8 cellular contexts compared by ENCODE assay signal in genomic region chr15:84714816-84715215, GRCh38. TPM values are rescaled to one million over a fixed set of nuclear protein-coding genes. Genes with fewer than 3 reads are reported as not detected.
DNase-seq lines count a peak whose midpoint lies in the region; ATAC-seq, FAIRE-seq and TF ChIP-seq lines count a peak whose summit lies in the region.

No MANE protein-coding gene starts in this region.

- peak overlapping the region; percentile 94 for H3K27ac ChIP-seq in CD8-positive, alpha-beta memory T cell (ENCODE audit: low read depth, low read length)

- TF ChIP-seq CTCF in NB4 (IDR thresholded peaks at IDR 0.05; ENCODE audit: low read depth, low read length), result no peak
- no peak for TF ChIP-seq CTCF in osteocyte (IDR thresholded peaks at IDR 0.05)
- no peak for TF ChIP-seq CTCF in GM10248 (IDR thresholded peaks at IDR 0.05; ENCODE audit: control extremely low read depth, extremely low read depth, low read depth, missing control alignments)

- DNase-seq in CD8-positive, alpha-beta memory T cell, result no peak
- DNase-seq in NB4 (ENCODE audit: low read depth) (peak; percentile 56), osteocyte (ENCODE audit: extremely low spot score, unreplicated experiment) (no peak), amniotic stem cell (lab: John Stamatoyannopoulos, UW) (no peak), GM19239 (ENCODE audit: insufficient read length, low spot score) (no peak), GM10248 (ENCODE audit: extremely low spot score) (no peak)

- peak overlapping the region; percentile 88 for H3K9ac ChIP-seq in endocrine pancreas (ENCODE audit: control insufficient read depth, insufficient read depth, low read length)

- no peaks in the 10 kb centered on the region for H3K27me3 Mint-ChIP-seq in CD8-positive, alpha-beta memory T cell
- no peaks in the 10 kb centered on the region for H3K27me3 Mint-ChIP-seq in osteocyte (ENCODE audit: unreplicated experiment)

- CTCF ChIA-PET in CD8-positive, alpha-beta memory T cell (lab: Charles Lee), result interaction anchor here (0.9 to 5.7 kb wide), 8 partner anchors 9 to 56 kb away, joined by 3 to 33 read pairs (median 10); partner anchors contain the start of genes NMB and ZNF592
- CTCF ChIA-PET in GM10248 (lab: Yijun Ruan, JAX), result interaction anchor here (1.0 to 2.1 kb wide), 7 partner anchors 10 to 59 kb away, joined by 3 to 5 read pairs (median 4); partner anchors contain the start of gene NMB

- peaks cover 38% of the 10 kb centered on the region for H3K4me1 ChIP-seq in CD8-positive, alpha-beta memory T cell (ENCODE audit: insufficient read depth, low read length)
- peaks cover 11% of the 10 kb centered on the region for H3K4me1 ChIP-seq in endocrine pancreas (ENCODE audit: control insufficient read depth, insufficient read depth, low read length)

- H3K4me3 ChIP-seq in CD8-positive, alpha-beta memory T cell (ENCODE audit: low read length), result peak overlapping the region; percentile 99
- H3K4me3 ChIP-seq in NB4 (ENCODE audit: low read depth, low read length) (peak overlapping the region; percentile 79), endocrine pancreas (ENCODE audit: control insufficient read depth, insufficient read depth, low read length) (peak overlapping the region; percentile 96)

- H3K9me3 Mint-ChIP-seq in CD8-positive, alpha-beta memory T cell, result no peaks in the 10 kb centered on the region
- H3K9me3 Mint-ChIP-seq in osteocyte (ENCODE audit: unreplicated experiment), result no peaks in the 10 kb centered on the region

- H3K36me3 ChIP-seq in CD8-positive, alpha-beta memory T cell (ENCODE audit: insufficient read depth, low read length), result no peaks in the 10 kb centered on the region
- H3K36me3 ChIP-seq in endocrine pancreas (ENCODE audit: control insufficient read depth, insufficient read depth, low read length), result peaks cover 3% of the 10 kb centered on the region

- no peak for FAIRE-seq in GM19239 (lab: Jason Lieb, UNC)

- peak overlapping the region in 7 of 8 donors; percentile 93 to 100 (median 97) for H3K27ac Mint-ChIP-seq in CD8-positive, alpha-beta memory T cell
- peak overlapping the region; percentile 97 for H3K27ac Mint-ChIP-seq in osteocyte (ENCODE audit: unreplicated experiment)

- no peak for TF ChIP-seq POLR2A in NB4 (IDR thresholded peaks at IDR 0.05; ENCODE audit: extremely low read depth, insufficient read length)

- no peaks in the 10 kb centered on the region for H3K27me3 ChIP-seq in CD8-positive, alpha-beta memory T cell (ENCODE audit: insufficient read depth, low read length, poor library complexity, severe bottlenecking)
- no peaks in the 10 kb centered on the region for H3K27me3 ChIP-seq in endocrine pancreas (ENCODE audit: control insufficient read depth, insufficient read depth, low read length)

- H3K4me1 Mint-ChIP-seq in CD8-positive, alpha-beta memory T cell, result peaks cover 35 to 62% (median 56%) of the 10 kb centered on the region in 3 donors
- peaks cover 28% of the 10 kb centered on the region for H3K4me1 Mint-ChIP-seq in osteocyte (ENCODE audit: unreplicated experiment)

- peaks cover 0 to 36% (median 0%) of the 10 kb centered on the region in 3 donors for H3K36me3 Mint-ChIP-seq in CD8-positive, alpha-beta memory T cell
- H3K36me3 Mint-ChIP-seq in osteocyte (ENCODE audit: unreplicated experiment), result no peaks in the 10 kb centered on the region

- POLR2A ChIA-PET in CD8-positive, alpha-beta memory T cell (lab: Charles Lee), result interaction anchor here (3.7 to 4.8 kb wide), 2 partner anchors 20 to 33 kb away, joined by 72 to 75 read pairs; partner anchors contain the start of gene ZNF592
- POLR2A ChIA-PET in GM10248 (lab: Yijun Ruan, JAX), result interaction anchor here (2.6 kb wide), 1 partner anchor 20 kb away, joined by 12 read pairs; no protein-coding TSS in a partner anchor

- H3K4me3 Mint-ChIP-seq in CD8-positive, alpha-beta memory T cell, result peak overlapping the region; percentile 92 to 98 (median 95)
- H3K4me3 Mint-ChIP-seq in osteocyte (ENCODE audit: unreplicated experiment), result peak overlapping the region; percentile 94

- no peak for ATAC-seq in GM21528 (IDR thresholded peaks at IDR 0.05; ENCODE audit: low FRiP score, unreplicated experiment)

- no peaks in the 10 kb centered on the region for H3K9me3 ChIP-seq in CD8-positive, alpha-beta memory T cell (ENCODE audit: low read length)
- no peaks in the 10 kb centered on the region for H3K9me3 ChIP-seq in endocrine pancreas (ENCODE audit: control insufficient read depth, low read length)

RNA-seq across cellular contexts. Expression of gene SEC11A, which starts 1.1 kb away (rescaled TPM):
- total RNA-seq in CD8-positive, alpha-beta memory T cell, result 100 to 1,000 TPM; 132 to 133 TPM
- polyA plus RNA-seq in CD8-positive, alpha-beta memory T cell, result 134 TPM
- 201 and 202 TPM in 2 replicates for total RNA-seq in osteocyte

RNA-seq across cellular contexts. Expression of gene ZNF592, which starts 33.6 kb away (rescaled TPM):
- total RNA-seq in CD8-positive, alpha-beta memory T cell, result 10 to 100 TPM; 31.2 to 33.1 TPM
- 10.4 TPM for polyA plus RNA-seq in CD8-positive, alpha-beta memory T cell
- 30.1 and 31.0 TPM in 2 replicates for total RNA-seq in osteocyte

RNA-seq across cellular contexts. Expression of gene NMB, which starts 56.8 kb away (rescaled TPM):
- 1 to 10 TPM; 3.6 to 5.2 TPM for total RNA-seq in CD8-positive, alpha-beta memory T cell
- polyA plus RNA-seq in CD8-positive, alpha-beta memory T cell, result 3.9 TPM
- 4.4 and 4.7 TPM in 2 replicates for total RNA-seq in osteocyte
